Comparison of ENCODE assay signal across 9 cellular contexts in genomic region chr2:71798266-71799012, GRCh38.
DNase-seq lines count a peak whose midpoint lies in the region; TF ChIP-seq lines count a peak whose summit lies in the region.
"Had no signal": no experiment of that assay in that cellular context is flagged by ENCODE, and none has a peak within 500 bp of the region (broad histone marks: within the 10 kb centered on the region; RNA-seq: fewer than 3 reads in every experiment).

No MANE protein-coding gene starts in this region.

- TF ChIP-seq POLR2A in NB4 (IDR thresholded peaks at IDR 0.05; ENCODE audit: extremely low read depth, insufficient read length): no peak

- DNase-seq in COLO668 (lab: John Stamatoyannopoulos, UW; ENCODE audit: unreplicated experiment): peak; percentile 10
- peak; percentile 27 for DNase-seq in GM19240 (ENCODE audit: insufficient read length, low spot score)
- peak; percentile 62 for DNase-seq in NB4 (ENCODE audit: low read depth)
- DNase-seq in T47D (ENCODE audit: low read depth in 1 of 2, low spot score in 1 of 2): peak; percentile 19 to 51
- peak; percentile 49 for DNase-seq in left kidney (ENCODE audit: low read depth, low spot score)
- DNase-seq in activated T-helper 2 cell treated with anti-CD3 and anti-CD28 coated beads, Interferon-gamma antibody, Interleukin-2, Interleukin-4, amounts not matched to agents 10 μg/mL and 5 μg/mL and 100 μg/mL, durations not matched to agents 14 hours and 24 hours and 36 hours (ENCODE audit: low spot score): no peak
- no peak for DNase-seq in NCI-H1105 (lab: John Stamatoyannopoulos, UW)
- no peak for DNase-seq in NOMO-1 treated with dmso at 0.1 percent for 144 hours (lab: John Stamatoyannopoulos, UW; ENCODE audit: unreplicated experiment)

- H3K4me3 Mint-ChIP-seq in activated T-helper 2 cell treated with anti-CD3 and anti-CD28 coated beads, Interferon-gamma antibody, Interleukin-2, Interleukin-4, amounts not matched to agents 10 μg/mL and 5 μg/mL and 100 μg/mL, durations not matched to agents 14 hours and 24 hours and 36 hours (ENCODE audit: low read depth): no peak overlapping the region
- H3K4me3 Mint-ChIP-seq: immature natural killer cell had no signal

- in situ Hi-C loops in T47D (cut with HindIII; ENCODE audit: low pct_unique_long_range_greater_than_20kb, low sequenced_read_pairs): no loop called here

- no peaks in the 10 kb centered on the region for H3K9me3 Mint-ChIP-seq in activated T-helper 2 cell treated with anti-CD3 and anti-CD28 coated beads, Interferon-gamma antibody, Interleukin-2, Interleukin-4, amounts not matched to agents 10 μg/mL and 5 μg/mL and 100 μg/mL, durations not matched to agents 14 hours and 24 hours and 36 hours

- no peaks in the 10 kb centered on the region for H3K4me1 Mint-ChIP-seq in activated T-helper 2 cell treated with anti-CD3 and anti-CD28 coated beads, Interferon-gamma antibody, Interleukin-2, Interleukin-4, amounts not matched to agents 10 μg/mL and 5 μg/mL and 100 μg/mL, durations not matched to agents 14 hours and 24 hours and 36 hours (ENCODE audit: low read depth)
- H3K4me1 Mint-ChIP-seq: immature natural killer cell had no signal

- no peaks in the 10 kb centered on the region for H3K27me3 Mint-ChIP-seq in activated T-helper 2 cell treated with anti-CD3 and anti-CD28 coated beads, Interferon-gamma antibody, Interleukin-2, Interleukin-4, amounts not matched to agents 10 μg/mL and 5 μg/mL and 100 μg/mL, durations not matched to agents 14 hours and 24 hours and 36 hours (ENCODE audit: low read depth)

- H3K27ac Mint-ChIP-seq in activated T-helper 2 cell treated with anti-CD3 and anti-CD28 coated beads, Interferon-gamma antibody, Interleukin-2, Interleukin-4, amounts not matched to agents 10 μg/mL and 5 μg/mL and 100 μg/mL, durations not matched to agents 14 hours and 24 hours and 36 hours: no peak overlapping the region
- H3K27ac Mint-ChIP-seq: immature natural killer cell had no signal

- peak; percentile 91 for TF ChIP-seq CTCF in NB4 (IDR thresholded peaks at IDR 0.05; ENCODE audit: low read depth, low read length)

- no peak overlapping the region for H3K4me3 ChIP-seq in NB4 (ENCODE audit: low read depth, low read length)

- intact Hi-C loops in activated T-helper 2 cell treated with anti-CD3 and anti-CD28 coated beads, Interferon-gamma antibody, Interleukin-2, Interleukin-4, amounts not matched to agents 10 μg/mL and 5 μg/mL and 100 μg/mL, durations not matched to agents 14 hours and 24 hours and 36 hours (cut with micrococcal nuclease): loop anchor here (5.0 kb wide), 1 partner anchor 251 kb away; no protein-coding TSS in a partner anchor

- no peaks in the 10 kb centered on the region for H3K36me3 Mint-ChIP-seq in activated T-helper 2 cell treated with anti-CD3 and anti-CD28 coated beads, Interferon-gamma antibody, Interleukin-2, Interleukin-4, amounts not matched to agents 10 μg/mL and 5 μg/mL and 100 μg/mL, durations not matched to agents 14 hours and 24 hours and 36 hours (ENCODE audit: low read depth)
- H3K36me3 Mint-ChIP-seq: immature natural killer cell had no signal

Comparison
In these comparisons a context has a peak if more than half of its experiments do, and no peak if none do; other contexts are left out.
1. DNase-seq: peak in COLO668 (single experiment), GM19240 (single experiment), NB4 (single experiment), T47D (2 of 2) and left kidney (single experiment); none in activated T-helper 2 cell treated with anti-CD3 and anti-CD28 coated beads, Interferon-gamma antibody, Interleukin-2, Interleukin-4, amounts not matched to agents 10 μg/mL and 5 μg/mL and 100 μg/mL, durations not matched to agents 14 hours and 24 hours and 36 hours (single experiment), NCI-H1105 (single experiment) and NOMO-1 treated with dmso at 0.1 percent for 144 hours (single experiment).